ENCODE assay signal across 1 cellular context in genomic region chr6:27605401-27606342, GRCh38.
TF ChIP-seq lines count a peak whose summit lies in the region.

No MANE protein-coding gene starts in this region.

TF ChIP-seq in HepG2, 621 proteins besides CTCF, POLR2A, EP300 and RAD21 (continued from another document and continues in another):
- TF ChIP-seq ZNF543 (CRISPR knock-in tag; IDR thresholded peaks at IDR 0.05) (no peak), TIGD3 (CRISPR knock-in tag; IDR thresholded peaks at IDR 0.05; ENCODE audit: borderline replicate concordance) (no peak), FOSL2 (CRISPR knock-in tag; IDR thresholded peaks at IDR 0.05) (peak; percentile 47), ZNF18 (CRISPR knock-in tag; IDR thresholded peaks at IDR 0.05; ENCODE audit: insufficient replicate concordance) (no peak), HNRNPH1 (optimal IDR thresholded peaks at IDR 0.05; ENCODE audit: low read depth, low read length) (no peak), SATB2 (CRISPR knock-in tag; IDR thresholded peaks at IDR 0.05) (no peak), ZSCAN31 (CRISPR knock-in tag; IDR thresholded peaks at IDR 0.05; ENCODE audit: low read depth) (0 out of 2 replicates have a peak, but pooled peaks have one; percentile 35), TGIF2 (CRISPR knock-in tag; IDR thresholded peaks at IDR 0.05) (no peak), NCOR1 (IDR thresholded peaks at IDR 0.05; ENCODE audit: borderline replicate concordance, low read length) (no peak), ZNF24 (IDR thresholded peaks at IDR 0.05) (peak; percentile 95), HMGXB4 (CRISPR knock-in tag; IDR thresholded peaks at IDR 0.05; ENCODE audit: borderline replicate concordance in 1 of 2, low read depth in 1 of 2) (peak; percentile 83 to 94), ETV5 (CRISPR knock-in tag; IDR thresholded peaks at IDR 0.05; ENCODE audit: borderline replicate concordance) (0 out of 2 replicates have a peak, but pooled peaks have one; percentile 31), ZBTB49 (CRISPR knock-in tag; IDR thresholded peaks at IDR 0.05; ENCODE audit: borderline replicate concordance) (no peak), IRF2 (CRISPR knock-in tag; IDR thresholded peaks at IDR 0.05) (peak; percentile 20; the same call in 1 of the 2 replicates), EZH2 (conservative IDR thresholded peaks at IDR 0.05; ENCODE audit: low read depth, low read length) (no peak), TCF7 (IDR thresholded peaks at IDR 0.05; ENCODE audit: low read depth) (no peak), ZNF576 (CRISPR knock-in tag; IDR thresholded peaks at IDR 0.05) (no peak), ZNF256 (CRISPR knock-in tag; conservative IDR thresholded peaks at IDR 0.05) (no peak), ARID5B (CRISPR knock-in tag; IDR thresholded peaks at IDR 0.05) (peak; percentile 39; the same call in 1 of the 2 replicates), STAT5B (CRISPR knock-in tag; IDR thresholded peaks at IDR 0.05) (no peak), ADNP (CRISPR knock-in tag; IDR thresholded peaks at IDR 0.05) (0 out of 2 replicates have a peak, but pooled peaks have one; percentile 45), ZFP41 (CRISPR knock-in tag; IDR thresholded peaks at IDR 0.05; ENCODE audit: borderline replicate concordance) (no peak), SAP130 (CRISPR knock-in tag; IDR thresholded peaks at IDR 0.05; ENCODE audit: low read depth) (0 out of 2 replicates have a peak, but pooled peaks have one; percentile 12), NCOA2 (CRISPR knock-in tag; IDR thresholded peaks at IDR 0.05) (peak; percentile 34; the same call in 1 of the 2 replicates), ZFY (CRISPR knock-in tag; IDR thresholded peaks at IDR 0.05) (no peak), KLF6 (CRISPR knock-in tag; IDR thresholded peaks at IDR 0.05) (0 out of 2 replicates have a peak, but pooled peaks have one; percentile 33), ZEB1 (IDR thresholded peaks at IDR 0.05; ENCODE audit: insufficient replicate concordance, low read depth) (no peak), ZNF350 (CRISPR knock-in tag; IDR thresholded peaks at IDR 0.05; ENCODE audit: borderline replicate concordance, low read depth) (0 out of 2 replicates have a peak, but pooled peaks have one; percentile 38), ZNF17 (CRISPR knock-in tag; IDR thresholded peaks at IDR 0.05) (no peak), BHLHE40 (IDR thresholded peaks at IDR 0.05; ENCODE audit: low read length) (no peak), KDM2A (CRISPR knock-in tag; IDR thresholded peaks at IDR 0.05; ENCODE audit: borderline replicate concordance, low read depth) (peak; percentile 25; the same call in 1 of the 2 replicates), KIAA2018 (CRISPR knock-in tag; IDR thresholded peaks at IDR 0.05; ENCODE audit: borderline replicate concordance) (no peak), ELF3 (CRISPR knock-in tag; IDR thresholded peaks at IDR 0.05) (0 out of 2 replicates have a peak, but pooled peaks have one; percentile 17)
